In genomic region chr10:33537066-33537465, GRCh38 we compare ENCODE assay signal across 20 cellular contexts.
"Had no signal": no experiment of that assay in that cellular context is flagged by ENCODE, and none has a peak within 500 bp of the region (broad histone marks: within the 10 kb centered on the region; RNA-seq: fewer than 3 reads in every experiment).

No MANE protein-coding gene starts in this region.

- H3K27ac Mint-ChIP-seq: activated CD8-positive, alpha-beta T cell treated with anti-CD3 and anti-CD28 coated beads for 36 hours; activated naive CD8-positive, alpha-beta T cell treated with anti-CD3 and anti-CD28 coated beads, Interleukin-2, amount 10 ng/mL, durations not matched to agents 7 days and 5 days; natural killer cell treated with Interleukin-12 subunit alpha and Interleukin-12 subunit beta and Interleukin-15 and Interleukin-18, amount 100 ng/mL, for 72 hours; stimulated activated naive CD8-positive, alpha-beta T cell treated with anti-CD3 and anti-CD28 coated beads, Interleukin-15, amount 100 ng/mL, for 72 hours had no signal

- H3K4me1 ChIP-seq: ascending aorta, psoas muscle, sigmoid colon, testis, upper lobe of right lung had no signal

- H3K27ac ChIP-seq: ascending aorta, coronary artery, psoas muscle, sigmoid colon, testis, upper lobe of right lung, WERI-Rb-1 had no signal

- DNase-seq: activated CD4-positive, alpha-beta T cell treated with anti-CD3 and anti-CD28 coated beads for 4 hours; activated CD8-positive, alpha-beta memory T cell treated with anti-CD3 and anti-CD28 coated beads, Interleukin-2, amount 50 U/mL, for 4 hours; activated CD8-positive, alpha-beta T cell treated with anti-CD3 and anti-CD28 coated beads for 36 hours; activated naive CD8-positive, alpha-beta T cell treated with anti-CD3 and anti-CD28 coated beads, Interleukin-2, amount 10 ng/mL, durations not matched to agents 7 days and 5 days; effector CD4-positive, alpha-beta T cell; mammary epithelial cell; mucosa of descending colon; occipital lobe; psoas muscle; sigmoid colon; stimulated activated CD4-positive, alpha-beta T cell treated with anti-CD3 and anti-CD28 coated beads, Interleukin-4, amount 100 ng/mL, for 4 hours; stimulated activated naive CD8-positive, alpha-beta T cell treated with anti-CD3 and anti-CD28 coated beads, Interleukin-15, amount 100 ng/mL, for 72 hours; T-helper 1 cell; testis; upper lobe of right lung; WERI-Rb-1 had no signal

- H3K4me3 Mint-ChIP-seq: activated CD8-positive, alpha-beta T cell treated with anti-CD3 and anti-CD28 coated beads for 36 hours; activated naive CD8-positive, alpha-beta T cell treated with anti-CD3 and anti-CD28 coated beads, Interleukin-2, amount 10 ng/mL, durations not matched to agents 7 days and 5 days; natural killer cell treated with Interleukin-12 subunit alpha and Interleukin-12 subunit beta and Interleukin-15 and Interleukin-18, amount 100 ng/mL, for 72 hours; stimulated activated naive CD8-positive, alpha-beta T cell treated with anti-CD3 and anti-CD28 coated beads, Interleukin-15, amount 100 ng/mL, for 72 hours had no signal

- H3K36me3 Mint-ChIP-seq: activated naive CD8-positive, alpha-beta T cell treated with anti-CD3 and anti-CD28 coated beads, Interleukin-2, amount 10 ng/mL, durations not matched to agents 7 days and 5 days had no signal

- H3K27me3 Mint-ChIP-seq: activated naive CD8-positive, alpha-beta T cell treated with anti-CD3 and anti-CD28 coated beads, Interleukin-2, amount 10 ng/mL, durations not matched to agents 7 days and 5 days had no signal

- ATAC-seq: activated CD8-positive, alpha-beta T cell treated with anti-CD3 and anti-CD28 coated beads for 36 hours; left lobe of liver; mucosa of descending colon; natural killer cell treated with Interleukin-12 subunit alpha and Interleukin-12 subunit beta and Interleukin-15 and Interleukin-18, amount 100 ng/mL, for 72 hours; psoas muscle; stimulated activated naive CD8-positive, alpha-beta T cell treated with anti-CD3 and anti-CD28 coated beads, Interleukin-15, amount 100 ng/mL, for 72 hours; upper lobe of right lung had no signal

- H3K36me3 ChIP-seq: ascending aorta, sigmoid colon, upper lobe of right lung, WERI-Rb-1 had no signal

- H3K9me3 Mint-ChIP-seq: activated CD8-positive, alpha-beta T cell treated with anti-CD3 and anti-CD28 coated beads for 36 hours; activated naive CD8-positive, alpha-beta T cell treated with anti-CD3 and anti-CD28 coated beads, Interleukin-2, amount 10 ng/mL, durations not matched to agents 7 days and 5 days; natural killer cell treated with Interleukin-12 subunit alpha and Interleukin-12 subunit beta and Interleukin-15 and Interleukin-18, amount 100 ng/mL, for 72 hours had no signal

- H3K4me1 Mint-ChIP-seq: activated naive CD8-positive, alpha-beta T cell treated with anti-CD3 and anti-CD28 coated beads, Interleukin-2, amount 10 ng/mL, durations not matched to agents 7 days and 5 days; stimulated activated naive CD8-positive, alpha-beta T cell treated with anti-CD3 and anti-CD28 coated beads, Interleukin-15, amount 100 ng/mL, for 72 hours had no signal

- H3K4me3 ChIP-seq: ascending aorta, coronary artery, mucosa of descending colon, psoas muscle, sigmoid colon, testis, upper lobe of right lung had no signal

- H3K27me3 ChIP-seq: ascending aorta, sigmoid colon, testis, upper lobe of right lung had no signal
